ENCODE assay signal across 10 cellular contexts in the genomic region with DNA sequence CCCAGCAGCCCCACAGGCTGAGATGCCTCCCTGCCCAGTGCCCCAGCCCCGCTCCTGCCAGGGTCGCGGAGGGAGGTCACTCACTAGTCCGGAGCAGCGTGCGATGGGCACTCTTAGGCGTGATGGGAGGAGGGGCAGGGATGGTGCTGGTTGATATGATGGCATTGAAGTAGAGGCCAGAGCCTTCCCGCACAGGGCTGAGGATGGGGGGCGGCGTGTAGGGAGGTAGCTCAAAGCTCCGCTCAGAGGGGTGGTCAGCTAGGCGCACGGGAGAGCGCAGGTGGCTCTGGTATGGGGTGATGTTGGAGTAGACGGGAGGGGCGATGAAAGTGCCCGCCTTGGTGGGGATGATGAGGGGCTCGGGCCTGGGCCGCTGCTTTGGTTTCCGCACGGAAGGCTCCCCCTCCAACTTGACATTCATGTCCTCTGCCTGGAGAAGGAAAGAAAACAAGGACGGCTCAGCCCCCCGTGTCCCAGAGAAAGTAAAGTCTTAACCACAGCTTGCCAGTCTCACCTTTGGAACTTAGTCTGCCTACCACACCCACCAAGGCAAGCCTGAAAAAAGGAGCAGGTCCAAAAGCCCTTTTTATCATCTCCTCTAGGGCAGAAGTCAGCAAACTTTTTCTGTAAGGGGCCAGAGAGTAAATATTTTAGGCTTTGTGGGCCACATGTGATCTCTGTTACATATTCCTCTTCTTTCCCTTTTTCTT. TPM values are rescaled to one million over a fixed set of nuclear protein-coding genes. Genes with fewer than 3 reads are reported as not detected.
DNase-seq lines count a peak whose midpoint lies in the region; ATAC-seq and TF ChIP-seq lines count a peak whose summit lies in the region.
"Had no signal": no experiment of that assay in that cellular context is flagged by ENCODE, and none has a peak within 500 bp of the region (broad histone marks: within the 10 kb centered on the region; RNA-seq: fewer than 3 reads in every experiment).

No MANE protein-coding gene starts in this region.

- H3K4me1 Mint-ChIP-seq in endodermal cell = peaks cover 12% of the 10 kb centered on the region
- peaks cover 45% of the 10 kb centered on the region for H3K4me1 Mint-ChIP-seq in osteocyte (ENCODE audit: unreplicated experiment)

- intact Hi-C loops in OCI-LY7 (cut with micrococcal nuclease; ENCODE audit: unreplicated experiment) = no loop called here

- no peak overlapping the region for H3K4me2 ChIP-seq in OCI-LY7 (ENCODE audit: low read length)

- BruUV-seq in OCI-LY7 (replicated peaks; lab: Mats Ljungman, UMichigan) = no TSS peak

- no peak overlapping the region for H2AFZ ChIP-seq in OCI-LY7 (ENCODE audit: low read length)

- H3K9me3 ChIP-seq in OCI-LY7 (ENCODE audit: low read length) (no peaks in the 10 kb centered on the region), endodermal cell (ENCODE audit: control insufficient read depth, low read length) (no peaks in the 10 kb centered on the region)

- H3K79me2 ChIP-seq in OCI-LY7 (ENCODE audit: insufficient read depth, low read depth, low read length) = peaks cover 20% of the 10 kb centered on the region; the same call in 1 of the 2 replicates

- H3K36me3 ChIP-seq in OCI-LY7 (ENCODE audit: insufficient read depth, low read length) (peaks cover 94% of the 10 kb centered on the region), endodermal cell (ENCODE audit: control insufficient read depth, insufficient read depth, low read length) (peaks cover 44% of the 10 kb centered on the region)

- H3K9me3 Mint-ChIP-seq in endodermal cell (no peaks in the 10 kb centered on the region), osteocyte (ENCODE audit: unreplicated experiment) (no peaks in the 10 kb centered on the region)

- no peaks in the 10 kb centered on the region for H3K27me3 ChIP-seq in endodermal cell (ENCODE audit: control insufficient read depth, insufficient read depth, low read length, poor library complexity, severe bottlenecking)

- no peak overlapping the region for H3K9ac ChIP-seq in endodermal cell (ENCODE audit: extremely low read depth, low read length, poor library complexity, severe bottlenecking)

- WGBS in endodermal cell (ENCODE audit: insufficient coverage in 1 of 2, insufficient read length in 1 of 2), 2 experiments = 94 to 100% methylated on average over 9 to 23 of the region's 23 CpGs

- H3K27ac Mint-ChIP-seq in endodermal cell (peak overlapping the region; percentile 35), osteocyte (ENCODE audit: unreplicated experiment) (peak overlapping the region; percentile 72)

- TF ChIP-seq CTCF in 22Rv1 (IDR thresholded peaks at IDR 0.05) (no peak), OCI-LY7 (conservative IDR thresholded peaks at IDR 0.05; ENCODE audit: low read length) (no peak), endodermal cell (conservative IDR thresholded peaks at IDR 0.05) (no peak), osteocyte (IDR thresholded peaks at IDR 0.05) (no peak)

- H3K4me3 ChIP-seq in OCI-LY7 (ENCODE audit: low read depth, low read length, poor library complexity, severe bottlenecking) (no peak overlapping the region), endodermal cell (ENCODE audit: low read length) (no peak overlapping the region)

- peaks cover 36% of the 10 kb centered on the region for H3K36me3 Mint-ChIP-seq in endodermal cell (ENCODE audit: low read depth)
- peaks cover 51% of the 10 kb centered on the region for H3K36me3 Mint-ChIP-seq in osteocyte (ENCODE audit: unreplicated experiment)

- H4K20me1 ChIP-seq in OCI-LY7 (ENCODE audit: insufficient read depth, low read length) = 0 out of 2 replicates have a peak, but pooled peaks cover 5% of the 10 kb centered on the region

- H3K9me2 ChIP-seq in OCI-LY7 (ENCODE audit: insufficient read depth, low read length) = no peaks in the 10 kb centered on the region

- H3K4me1 ChIP-seq in OCI-LY7 (ENCODE audit: insufficient read depth, low read length, poor library complexity, severe bottlenecking) (peaks cover 9% of the 10 kb centered on the region), endodermal cell (ENCODE audit: control insufficient read depth, insufficient read depth, low read length) (peaks cover 13% of the 10 kb centered on the region)

- CTCF ChIA-PET in OCI-LY7 (lab: Charles Lee; ENCODE audit: unreplicated experiment) = interaction anchor here (0.5 to 1.5 kb wide), 7 partner anchors 14 to 109 kb away, joined by 3 to 12 read pairs (median 6); no protein-coding TSS in a partner anchor

- no peaks in the 10 kb centered on the region for H3K27me3 Mint-ChIP-seq in endodermal cell (ENCODE audit: insufficient read depth)
- H3K27me3 Mint-ChIP-seq in osteocyte (ENCODE audit: unreplicated experiment) = no peaks in the 10 kb centered on the region

- ATAC-seq in GM19351 (IDR thresholded peaks at IDR 0.05; ENCODE audit: unreplicated experiment) = no peak
- ATAC-seq: Right ventricle myocardium inferior had no signal

- no peak for DNase-seq in OCI-LY7 (ENCODE audit: low spot score)
- peak; percentile 34 for DNase-seq in endodermal cell
- DNase-seq in osteocyte (ENCODE audit: extremely low spot score, unreplicated experiment) = no peak
- DNase-seq in iPS-NIHi11 (ENCODE audit: low spot score) = no peak
- DNase-seq in NCI-H2196 (lab: John Stamatoyannopoulos, UW; ENCODE audit: unreplicated experiment) = no peak
- no peak for DNase-seq in GM19240 (ENCODE audit: insufficient read length, low spot score)
- DNase-seq: activated CD8-positive, alpha-beta memory T cell treated with anti-CD3 and anti-CD28 coated beads, Interleukin-2, amount 50 U/mL, for 4 hours had no signal

- H3K4me3 Mint-ChIP-seq in endodermal cell (no peak overlapping the region), osteocyte (ENCODE audit: unreplicated experiment) (no peak overlapping the region)

- POLR2A ChIA-PET in OCI-LY7 (lab: Charles Lee) = interaction anchor here (0.5 to 0.8 kb wide), 2 partner anchors 58 to 222 kb away, joined by 3 to 5 read pairs; no protein-coding TSS in a partner anchor

- H3K27ac ChIP-seq in 22Rv1 (peak overlapping the region; percentile 41), OCI-LY7 (ENCODE audit: low read depth, low read length, poor library complexity, severe bottlenecking) (peak overlapping the region; percentile 34), endodermal cell (ENCODE audit: low read depth, low read length) (no peak overlapping the region)

RNA-seq across cellular contexts. Expression of a gene that starts 15.5 kb away (rescaled TPM):
- 5.8 and 6.0 TPM in 2 replicates for total RNA-seq in OCI-LY7 (2014; rRNA removed; shearing (Covaris generic))
- total RNA-seq in OCI-LY7 (2022) (14.5 and 14.6 TPM in 2 replicates), endodermal cell (10 to 100 TPM; 66.9 to 70.4 TPM), osteocyte (81.4 and 81.8 TPM in 2 replicates)
- polyA plus RNA-seq in endodermal cell (2013, experiment 1 of 2) = 114 TPM
- 103 TPM for polyA plus RNA-seq in endodermal cell (2013, experiment 2 of 2)
